Comparison of ENCODE assay signal across 1 cellular context in genomic region chrX:35919536-35920309, GRCh38.
TF ChIP-seq lines count a peak whose summit lies in the region.

A gene with protein sequence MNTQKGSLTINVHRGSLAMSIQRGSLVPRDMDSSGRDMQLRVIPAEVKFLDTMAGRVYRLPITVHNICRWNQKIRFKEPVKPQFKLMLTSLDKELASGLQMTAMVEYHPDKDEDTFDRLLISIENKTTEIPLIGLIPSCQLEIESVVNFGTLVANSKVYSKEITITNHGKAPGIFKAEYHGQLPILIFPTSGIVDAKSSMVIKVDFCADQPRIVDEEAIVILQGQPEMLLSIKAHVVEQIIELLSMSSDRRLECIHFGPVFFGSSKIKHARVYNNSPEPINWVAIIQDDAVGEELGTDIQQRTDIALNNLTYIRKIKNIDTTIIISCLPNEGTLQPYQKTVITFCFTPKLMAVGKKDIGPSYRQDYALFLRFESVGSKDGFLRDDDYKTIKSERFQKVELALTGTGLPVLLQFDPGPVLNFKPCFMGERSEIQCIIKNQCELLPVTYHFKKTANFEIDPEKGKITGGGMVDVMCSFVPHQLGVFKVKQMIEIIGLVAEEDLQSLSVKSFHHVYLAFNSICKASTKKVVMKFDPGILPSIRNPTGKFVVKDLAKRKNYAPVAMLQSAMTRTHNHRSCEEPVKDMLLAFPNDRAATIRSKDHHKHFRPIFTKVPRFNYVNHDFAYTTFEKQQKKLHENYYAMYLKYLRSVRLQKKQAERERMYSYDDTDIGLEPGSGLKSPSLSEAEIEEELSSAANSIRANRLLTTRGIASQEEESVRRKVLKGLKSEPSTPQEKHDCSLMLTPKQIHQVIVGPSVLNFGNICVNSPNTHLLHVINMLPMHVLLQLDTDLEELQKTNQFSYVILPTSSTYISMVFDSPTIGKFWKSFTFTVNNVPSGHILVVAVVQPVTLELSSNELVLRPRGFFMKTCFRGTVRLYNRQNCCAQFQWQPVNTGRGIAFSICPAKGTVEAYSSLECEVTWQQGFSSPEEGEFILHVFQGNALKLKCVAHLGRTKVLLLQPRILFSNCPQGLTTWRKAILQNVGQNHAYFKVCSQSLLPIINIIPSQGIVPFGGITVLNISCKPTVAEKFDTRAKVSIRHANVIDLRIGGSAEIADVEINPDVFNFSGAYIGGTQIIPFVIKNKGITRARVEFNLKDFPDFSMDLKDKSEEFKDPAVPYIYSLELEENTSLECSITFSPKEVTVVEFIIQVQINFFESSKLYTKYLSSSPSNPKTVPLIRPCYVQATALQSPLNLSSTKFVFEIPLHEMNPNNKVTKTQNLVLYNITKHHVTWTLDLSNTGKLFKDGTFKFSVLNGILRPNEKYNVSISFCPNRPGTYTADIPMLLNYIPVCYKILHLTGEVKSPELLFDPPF (N-terminal part only) (plus strand): TSS chrX:35919734. CDS start chrX:35919800, 66 bp downstream.

TF ChIP-seq in HEK293, 187 proteins besides CTCF, POLR2A, EP300 and RAD21 (continued from another document):
- TF ChIP-seq, protein P1, sequence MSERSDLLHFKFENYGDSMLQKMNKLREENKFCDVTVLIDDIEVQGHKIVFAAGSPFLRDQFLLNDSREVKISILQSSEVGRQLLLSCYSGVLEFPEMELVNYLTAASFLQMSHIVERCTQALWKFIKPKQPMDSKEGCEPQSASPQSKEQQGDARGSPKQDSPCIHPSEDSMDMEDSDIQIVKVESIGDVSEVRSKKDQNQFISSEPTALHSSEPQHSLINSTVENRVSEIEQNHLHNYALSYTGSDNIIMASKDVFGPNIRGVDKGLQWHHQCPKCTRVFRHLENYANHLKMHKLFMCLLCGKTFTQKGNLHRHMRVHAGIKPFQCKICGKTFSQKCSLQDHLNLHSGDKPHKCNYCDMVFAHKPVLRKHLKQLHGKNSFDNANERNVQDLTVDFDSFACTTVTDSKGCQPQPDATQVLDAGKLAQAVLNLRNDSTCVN (tag by site-specific recombination; optimal IDR thresholded peaks at IDR 0.05) = no peak
- no peak for TF ChIP-seq ZNF843 (tag by site-specific recombination; IDR thresholded peaks at IDR 0.05)
- TF ChIP-seq ZBTB49 (tag by site-specific recombination; IDR thresholded peaks at IDR 0.05; ENCODE audit: low read depth) = no peak
- no peak for TF ChIP-seq ZNF837 (tag by site-specific recombination; IDR thresholded peaks at IDR 0.05)
